In the genomic region with DNA sequence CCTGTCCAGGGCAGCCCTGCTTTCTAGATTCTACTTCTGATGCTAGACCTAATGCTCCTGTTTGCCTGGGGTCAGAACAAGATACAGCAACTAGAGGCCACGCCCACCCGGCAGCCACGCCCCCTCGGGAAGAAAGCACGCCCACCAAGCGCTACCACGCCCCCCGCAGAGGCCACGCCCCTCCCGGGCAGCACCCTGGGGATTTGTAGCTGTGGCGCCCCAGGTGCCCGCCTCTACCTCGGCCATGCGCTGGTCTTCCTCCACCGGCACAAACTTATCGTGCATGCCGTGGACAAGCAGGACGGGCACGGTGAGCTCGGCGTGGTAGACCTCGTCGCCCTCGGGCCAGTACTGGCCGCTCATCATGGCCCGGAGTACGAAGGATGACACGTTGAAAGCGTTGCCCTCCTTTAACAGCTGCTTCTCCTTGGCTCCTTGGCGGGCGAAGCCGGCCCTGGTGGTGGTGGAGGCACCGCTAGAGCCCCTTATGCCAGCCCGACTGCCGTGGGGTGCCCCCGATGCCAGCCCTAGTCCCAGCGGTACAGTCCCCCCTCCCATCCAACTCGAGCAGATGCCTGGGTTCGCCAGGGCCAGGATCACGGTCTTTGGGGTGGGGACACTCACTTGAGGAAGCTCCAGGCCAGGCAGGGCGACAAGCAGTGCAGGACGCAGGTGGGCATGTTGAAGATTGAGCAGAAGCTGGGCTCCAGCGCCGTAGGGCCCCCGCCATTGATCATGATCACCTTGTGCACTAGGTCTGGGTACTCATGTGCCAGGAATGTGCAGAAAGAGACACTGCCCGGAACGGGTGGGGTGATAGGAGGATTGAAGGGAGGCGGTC, we compare ENCODE assay signal across 1 cellular context.
TF ChIP-seq lines count a peak whose summit lies in the region.

No MANE protein-coding gene starts in this region.

TF ChIP-seq in IMR-90, 13 proteins besides CTCF, POLR2A, EP300 and RAD21:
- TF ChIP-seq NFE2L2 (IDR thresholded peaks at IDR 0.05; ENCODE audit: low read depth, low read length) (no peak), CEBPB (IDR thresholded peaks at IDR 0.05; ENCODE audit: low read depth, low read length) (no peak), RCOR1 (IDR thresholded peaks at IDR 0.05; ENCODE audit: insufficient replicate concordance, low read length) (no peak), RFX5 (IDR thresholded peaks at IDR 0.05; ENCODE audit: low read depth, low read length) (no peak), MAFK (IDR thresholded peaks at IDR 0.05; ENCODE audit: low read depth, low read length) (no peak), SMC3 (IDR thresholded peaks at IDR 0.05; ENCODE audit: low read depth, low read length) (no peak), FOS (IDR thresholded peaks at IDR 0.05; ENCODE audit: low read depth, low read length) (no peak), BHLHE40 (IDR thresholded peaks at IDR 0.05; ENCODE audit: low read depth, low read length) (no peak), CHD1 (IDR thresholded peaks at IDR 0.05; ENCODE audit: low read depth, low read length) (no peak), MXI1 (IDR thresholded peaks at IDR 0.05; ENCODE audit: borderline replicate concordance, low read depth, low read length) (no peak), MAZ (IDR thresholded peaks at IDR 0.05; ENCODE audit: borderline replicate concordance, low read depth, low read length) (no peak)
- TF ChIP-seq, protein P1, sequence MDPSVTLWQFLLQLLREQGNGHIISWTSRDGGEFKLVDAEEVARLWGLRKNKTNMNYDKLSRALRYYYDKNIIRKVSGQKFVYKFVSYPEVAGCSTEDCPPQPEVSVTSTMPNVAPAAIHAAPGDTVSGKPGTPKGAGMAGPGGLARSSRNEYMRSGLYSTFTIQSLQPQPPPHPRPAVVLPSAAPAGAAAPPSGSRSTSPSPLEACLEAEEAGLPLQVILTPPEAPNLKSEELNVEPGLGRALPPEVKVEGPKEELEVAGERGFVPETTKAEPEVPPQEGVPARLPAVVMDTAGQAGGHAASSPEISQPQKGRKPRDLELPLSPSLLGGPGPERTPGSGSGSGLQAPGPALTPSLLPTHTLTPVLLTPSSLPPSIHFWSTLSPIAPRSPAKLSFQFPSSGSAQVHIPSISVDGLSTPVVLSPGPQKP (IDR thresholded peaks at IDR 0.05; ENCODE audit: borderline replicate concordance, low read depth, low read length) = no peak
- TF ChIP-seq, protein P2, sequence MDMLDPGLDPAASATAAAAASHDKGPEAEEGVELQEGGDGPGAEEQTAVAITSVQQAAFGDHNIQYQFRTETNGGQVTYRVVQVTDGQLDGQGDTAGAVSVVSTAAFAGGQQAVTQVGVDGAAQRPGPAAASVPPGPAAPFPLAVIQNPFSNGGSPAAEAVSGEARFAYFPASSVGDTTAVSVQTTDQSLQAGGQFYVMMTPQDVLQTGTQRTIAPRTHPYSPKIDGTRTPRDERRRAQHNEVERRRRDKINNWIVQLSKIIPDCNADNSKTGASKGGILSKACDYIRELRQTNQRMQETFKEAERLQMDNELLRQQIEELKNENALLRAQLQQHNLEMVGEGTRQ (IDR thresholded peaks at IDR 0.05; ENCODE audit: low read depth, low read length) = no peak
TF ChIP-seq in IMR-90: peak in this region for 0.
